Comparison of ENCODE assay signal across 8 cellular contexts in genomic region chr9:88534456-88535225, GRCh38. TPM values are rescaled to one million over a fixed set of nuclear protein-coding genes. Genes with fewer than 3 reads are reported as not detected.
DNase-seq lines count a peak whose midpoint lies in the region; ATAC-seq and TF ChIP-seq lines count a peak whose summit lies in the region.

Gene NXNL2 (plus strand): TSS chr9:88535178. CDS start chr9:88535435, 257 bp downstream.

- H3K27ac ChIP-seq in PC-3 (ENCODE audit: low read length) (peak within 1 kb of the TSS; percentile 81), SJCRH30 (no peak within 1 kb of the TSS)

- POLR2A ChIA-PET in PC-3 (lab: Charles Lee; ENCODE audit: unreplicated experiment): interaction anchor here (0.6 kb wide), 2 partner anchors 147 to 259 kb away, joined by 10 to 26 read pairs; no protein-coding TSS in a partner anchor

- TF ChIP-seq CTCF in PC-3 (conservative IDR thresholded peaks at IDR 0.05; ENCODE audit: low read depth, low read length): no peak

- peak within 1 kb of the TSS; percentile 91 for H3K4me2 ChIP-seq in PC-3 (ENCODE audit: low read length)

- no peaks in the 10 kb centered on the region for H3K9me2 ChIP-seq in PC-3 (replicated peaks; ENCODE audit: low read length)

- H3K9me3 ChIP-seq in PC-3 (ENCODE audit: low read length) (no peaks in the 10 kb centered on the region), SJCRH30 (replicated peaks) (no peaks in the 10 kb centered on the region)

- peaks cover 28% of the 10 kb centered on the region for H3K79me2 ChIP-seq in PC-3 (ENCODE audit: low read length)

- H3K9ac ChIP-seq in PC-3 (ENCODE audit: low read length): peak within 1 kb of the TSS; percentile 80

- H3K4me3 ChIP-seq in PC-3 (ENCODE audit: low read length) (peak within 1 kb of the TSS; percentile 88), SJCRH30 (no peak within 1 kb of the TSS)

- peak; percentile 93 for DNase-seq in EH (ENCODE audit: low read depth)
- DNase-seq in PC-3: peak; percentile 76
- peak; percentile 86 for DNase-seq in amniotic epithelial cell (ENCODE audit: low read depth)
- DNase-seq in left ventricle myocardium superior: peak; percentile 76
- peak; percentile 94 for DNase-seq in posterior vena cava (ENCODE audit: low spot score)
- DNase-seq in superior temporal gyrus (ENCODE audit: extremely low spot score): no peak
- DNase-seq in SJCRH30: no peak

- no TSS peak for BruUV-seq in PC-3 (replicated peaks; lab: Mats Ljungman, UMichigan)

- CTCF ChIA-PET in PC-3 (lab: Charles Lee): interaction anchor here (0.6 to 1.0 kb wide), 5 partner anchors 44 to 582 kb away, joined by 3 to 6 read pairs (median 4); no protein-coding TSS in a partner anchor

- no peaks in the 10 kb centered on the region for H4K20me1 ChIP-seq in PC-3 (ENCODE audit: low read length)

- no peaks in the 10 kb centered on the region for H3K36me3 ChIP-seq in PC-3 (ENCODE audit: low read depth, low read length)
- H3K36me3 ChIP-seq in SJCRH30: no peaks in the 10 kb centered on the region

- H2AFZ ChIP-seq in PC-3 (ENCODE audit: low read length): peak within 1 kb of the TSS; percentile 93

- H3K4me1 ChIP-seq in PC-3 (ENCODE audit: insufficient read depth, low read length): peaks cover 22% of the 10 kb centered on the region
- H3K4me1 ChIP-seq in SJCRH30: peaks cover 3% of the 10 kb centered on the region; the same call in 1 of the 2 replicates

- no peaks in the 10 kb centered on the region for H3F3A ChIP-seq in PC-3 (ENCODE audit: low read length, unreplicated experiment)

- intact Hi-C loops in PC-3 (cut with micrococcal nuclease) (loop anchor here (5.0 to 10.0 kb wide), 3 partner anchors 57 to 780 kb away; partner anchors contain the start of genes CKS2, SECISBP2 and SPIN1), left ventricle myocardium superior (cut with micrococcal nuclease) (no loop called here), posterior vena cava (cut with DNase I) (loop anchor here in 1 of 2 donors (5.0 kb wide), 1 partner anchor 1952 kb away; no protein-coding TSS in a partner anchor)

- ATAC-seq in PC-3 (peak; percentile 63), left ventricle myocardium superior (peak; percentile 76), HG03457 (IDR thresholded peaks at IDR 0.05; ENCODE audit: unreplicated experiment) (no peak)

- no peaks in the 10 kb centered on the region for H3K27me3 ChIP-seq in PC-3 (ENCODE audit: low read length)
- H3K27me3 ChIP-seq in SJCRH30: no peaks in the 10 kb centered on the region

RNA-seq across cellular contexts. Expression of gene NXNL2, which starts in this region (rescaled TPM):
- total RNA-seq in PC-3 (2014; rRNA removed) (0.66 TPM in 1 of 2 replicates, not detected in the other), left ventricle myocardium superior (not detected), posterior vena cava (under 1 TPM in 1 of 2 donors, not detected in 1; 1.00 TPM)
- 0.18 TPM in 1 of 2 replicates, not detected in the other for total RNA-seq in SJCRH30 (2014; rRNA removed; shearing (Covaris generic))

Comparison
In these comparisons a context has a peak if more than half of its experiments do, and no peak if none do; other contexts are left out.
1. Peak in DNase-seq, ATAC-seq, H3K4me3 ChIP-seq, H3K27ac ChIP-seq, H3K9ac ChIP-seq and H3K4me2 ChIP-seq in PC-3; RNA of the gene not detected or under 1 TPM.
2. Peak in DNase-seq and ATAC-seq in left ventricle myocardium superior; RNA of the gene not detected or under 1 TPM.
3. Peak in DNase-seq in posterior vena cava; RNA of the gene not detected or under 1 TPM.
4. DNase-seq: peak in EH (single experiment) and amniotic epithelial cell (single experiment); none in superior temporal gyrus (single experiment) and SJCRH30 (0 of 2).